ENCODE assay signal across 11 cellular contexts in the genomic region with DNA sequence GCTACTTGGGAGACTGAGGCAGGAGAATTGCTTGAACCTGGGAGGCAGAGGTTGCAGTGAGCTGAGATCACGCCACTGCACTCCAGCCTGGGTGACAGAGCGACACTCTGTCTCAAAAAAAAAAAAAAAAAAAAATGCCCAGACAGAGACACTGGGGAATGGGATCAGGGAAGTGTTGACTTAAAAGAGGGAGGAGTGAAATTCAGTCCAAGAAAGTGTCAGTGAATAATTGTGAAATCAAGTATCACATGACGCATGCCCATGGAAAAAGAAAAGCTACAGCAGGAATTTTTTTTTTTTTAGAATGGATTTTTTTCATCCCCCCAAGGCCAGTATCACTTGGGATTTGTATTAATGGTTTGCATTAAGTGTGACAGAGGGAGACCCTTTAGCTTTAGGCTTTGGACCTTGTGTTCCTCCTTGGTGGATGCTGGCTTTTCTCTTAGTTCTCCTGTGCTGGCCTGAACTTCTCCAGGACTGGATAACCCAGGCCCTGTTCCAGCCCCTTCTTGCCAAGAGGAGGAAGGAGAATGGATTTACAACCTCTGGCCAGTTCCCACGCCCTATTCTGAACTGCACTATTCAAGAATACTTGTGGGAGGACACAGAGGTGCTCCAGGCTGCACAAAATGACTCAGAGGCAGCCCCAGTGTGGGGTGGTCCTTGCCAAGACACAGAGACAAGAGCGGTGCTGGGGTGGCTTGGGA. TPM values are rescaled to one million over a fixed set of nuclear protein-coding genes. Genes with fewer than 3 reads are reported as not detected.
DNase-seq lines count a peak whose midpoint lies in the region; ATAC-seq, FAIRE-seq and TF ChIP-seq lines count a peak whose summit lies in the region.
"Had no signal": no experiment of that assay in that cellular context is flagged by ENCODE, and none has a peak within 500 bp of the region (broad histone marks: within the 10 kb centered on the region; RNA-seq: fewer than 3 reads in every experiment).

No MANE protein-coding gene starts in this region.

- no peak overlapping the region for H3K4me3 ChIP-seq in liver (ENCODE audit: low read depth in 1 of 3, low read length in 3 of 3)
- peak overlapping the region in 1 of 5 donors; percentile 34 for H3K4me3 ChIP-seq in subcutaneous abdominal adipose tissue (ENCODE audit: low read depth in 1 of 5, low read length in 5 of 5)

- peak in 1 of 2 donors; percentile 16 for TF ChIP-seq RAD21 in liver (IDR thresholded peaks at IDR 0.05)

- no peak for ATAC-seq in GM19395 (IDR thresholded peaks at IDR 0.05; ENCODE audit: unreplicated experiment)

- no peak for FAIRE-seq in HTR-8/SVneo (lab: Jason Lieb, UNC)
- FAIRE-seq: endometrium had no signal

- no peaks in the 10 kb centered on the region for H3K36me3 ChIP-seq in liver (ENCODE audit: control insufficient read depth in 4 of 4, insufficient read depth in 3 of 4, low read depth in 1 of 4, low read length in 3 of 4)
- H3K36me3 ChIP-seq in subcutaneous abdominal adipose tissue (ENCODE audit: control insufficient read depth in 5 of 5, insufficient read depth in 5 of 5, low read length in 5 of 5): peaks cover 0 to 2% (median 0%) of the 10 kb centered on the region in 5 donors

- peaks cover 1 to 15% (median 9%) of the 10 kb centered on the region in 4 donors for H3K4me1 ChIP-seq in liver (ENCODE audit: control insufficient read depth in 4 of 4, insufficient read depth in 4 of 4, low read length in 3 of 4)
- H3K4me1 ChIP-seq in subcutaneous abdominal adipose tissue (ENCODE audit: control insufficient read depth in 5 of 5, insufficient read depth in 5 of 5, low read length in 5 of 5): peaks cover 11 to 19% (median 14%) of the 10 kb centered on the region in 5 donors

- H3K9me3 ChIP-seq in liver (ENCODE audit: control insufficient read depth in 4 of 4, low read length in 3 of 4) (no peaks in the 10 kb centered on the region), subcutaneous abdominal adipose tissue (ENCODE audit: control insufficient read depth in 5 of 5, low read length in 5 of 5) (no peaks in the 10 kb centered on the region)

- TF ChIP-seq CTCF in liver (IDR thresholded peaks at IDR 0.05; ENCODE audit: low read depth, low read length, missing input control): no peak

- DNase-seq in HTR-8/SVneo (ENCODE audit: insufficient read length, low spot score) (peak; percentile 38), dermis blood vessel endothelial cell (peak; percentile 16), middle frontal gyrus (ENCODE audit: extremely low spot score, low spot score) (no peak), DMS153 (lab: John Stamatoyannopoulos, UW) (no peak), NOMO-1 treated with DMSO at 0.1 percent for 48 hours (lab: John Stamatoyannopoulos, UW; ENCODE audit: unreplicated experiment) (no peak)
- DNase-seq: activated CD4-positive, alpha-beta T cell treated with anti-CD3 and anti-CD28 coated beads, Interleukin-2, amount 50 U/mL, for 48 hours; NCI-H2227 treated with DMSO at 0.1 percent for 48 hours had no signal

- H3K9ac ChIP-seq in liver (ENCODE audit: low read depth in 1 of 2, low read length in 2 of 2) (peak overlapping the region in 1 of 2 donors; percentile 51), subcutaneous abdominal adipose tissue (ENCODE audit: low read length in 5 of 5) (peak overlapping the region in 1 of 5 donors; percentile 100)

- H3K27me3 ChIP-seq in liver (ENCODE audit: control insufficient read depth in 4 of 4, insufficient read depth in 4 of 4, low read length in 3 of 4): no peaks in the 10 kb centered on the region
- H3K27me3 ChIP-seq in subcutaneous abdominal adipose tissue (ENCODE audit: control insufficient read depth in 5 of 5, insufficient read depth in 4 of 5, low read length in 5 of 5): peaks cover 0 to 4% (median 0%) of the 10 kb centered on the region in 5 donors

- WGBS in liver: 34% methylated on average over 5 of the region's 5 CpGs

- H3K27ac ChIP-seq in liver (ENCODE audit: low read depth in 1 of 2, low read length in 2 of 2) (peak overlapping the region; percentile 65 to 91), subcutaneous abdominal adipose tissue (ENCODE audit: low read depth, low read length) (peak overlapping the region; percentile 78)

TF ChIP-seq in liver, 16 proteins besides CTCF, POLR2A, EP300 and RAD21:
- TF ChIP-seq, protein P1, sequence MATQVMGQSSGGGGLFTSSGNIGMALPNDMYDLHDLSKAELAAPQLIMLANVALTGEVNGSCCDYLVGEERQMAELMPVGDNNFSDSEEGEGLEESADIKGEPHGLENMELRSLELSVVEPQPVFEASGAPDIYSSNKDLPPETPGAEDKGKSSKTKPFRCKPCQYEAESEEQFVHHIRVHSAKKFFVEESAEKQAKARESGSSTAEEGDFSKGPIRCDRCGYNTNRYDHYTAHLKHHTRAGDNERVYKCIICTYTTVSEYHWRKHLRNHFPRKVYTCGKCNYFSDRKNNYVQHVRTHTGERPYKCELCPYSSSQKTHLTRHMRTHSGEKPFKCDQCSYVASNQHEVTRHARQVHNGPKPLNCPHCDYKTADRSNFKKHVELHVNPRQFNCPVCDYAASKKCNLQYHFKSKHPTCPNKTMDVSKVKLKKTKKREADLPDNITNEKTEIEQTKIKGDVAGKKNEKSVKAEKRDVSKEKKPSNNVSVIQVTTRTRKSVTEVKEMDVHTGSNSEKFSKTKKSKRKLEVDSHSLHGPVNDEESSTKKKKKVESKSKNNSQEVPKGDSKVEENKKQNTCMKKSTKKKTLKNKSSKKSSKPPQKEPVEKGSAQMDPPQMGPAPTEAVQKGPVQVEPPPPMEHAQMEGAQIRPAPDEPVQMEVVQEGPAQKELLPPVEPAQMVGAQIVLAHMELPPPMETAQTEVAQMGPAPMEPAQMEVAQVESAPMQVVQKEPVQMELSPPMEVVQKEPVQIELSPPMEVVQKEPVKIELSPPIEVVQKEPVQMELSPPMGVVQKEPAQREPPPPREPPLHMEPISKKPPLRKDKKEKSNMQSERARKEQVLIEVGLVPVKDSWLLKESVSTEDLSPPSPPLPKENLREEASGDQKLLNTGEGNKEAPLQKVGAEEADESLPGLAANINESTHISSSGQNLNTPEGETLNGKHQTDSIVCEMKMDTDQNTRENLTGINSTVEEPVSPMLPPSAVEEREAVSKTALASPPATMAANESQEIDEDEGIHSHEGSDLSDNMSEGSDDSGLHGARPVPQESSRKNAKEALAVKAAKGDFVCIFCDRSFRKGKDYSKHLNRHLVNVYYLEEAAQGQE (IDR thresholded peaks at IDR 0.05): peak; percentile 43
- TF ChIP-seq RXRA (IDR thresholded peaks at IDR 0.05) (peak in 1 of 2 donors; percentile 47), NR2F2 (IDR thresholded peaks at IDR 0.05) (peak; percentile 81), SP1 (IDR thresholded peaks at IDR 0.05) (peak; percentile 33), HNF4G (IDR thresholded peaks at IDR 0.05) (no peak), GABPA (IDR thresholded peaks at IDR 0.05 in 1 of 2, conservative IDR thresholded peaks at IDR 0.05 in 1 of 2) (no peak), FOXA1 (IDR thresholded peaks at IDR 0.05) (no peak), HNF4A (conservative IDR thresholded peaks at IDR 0.05) (peak; percentile 30 to 45), JUND (IDR thresholded peaks at IDR 0.05) (no peak), EGR1 (IDR thresholded peaks at IDR 0.05; ENCODE audit: low read depth in 2 of 2) (peak in 1 of 2 donors; percentile 36), YY1 (IDR thresholded peaks at IDR 0.05) (peak; percentile 51), TAF1 (conservative IDR thresholded peaks at IDR 0.05) (no peak), FOXA2 (IDR thresholded peaks at IDR 0.05) (peak; percentile 49)
- TF ChIP-seq, protein P2, sequence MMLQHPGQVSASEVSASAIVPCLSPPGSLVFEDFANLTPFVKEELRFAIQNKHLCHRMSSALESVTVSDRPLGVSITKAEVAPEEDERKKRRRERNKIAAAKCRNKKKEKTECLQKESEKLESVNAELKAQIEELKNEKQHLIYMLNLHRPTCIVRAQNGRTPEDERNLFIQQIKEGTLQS (IDR thresholded peaks at IDR 0.05): peak; percentile 20
- TF ChIP-seq, protein P3, sequence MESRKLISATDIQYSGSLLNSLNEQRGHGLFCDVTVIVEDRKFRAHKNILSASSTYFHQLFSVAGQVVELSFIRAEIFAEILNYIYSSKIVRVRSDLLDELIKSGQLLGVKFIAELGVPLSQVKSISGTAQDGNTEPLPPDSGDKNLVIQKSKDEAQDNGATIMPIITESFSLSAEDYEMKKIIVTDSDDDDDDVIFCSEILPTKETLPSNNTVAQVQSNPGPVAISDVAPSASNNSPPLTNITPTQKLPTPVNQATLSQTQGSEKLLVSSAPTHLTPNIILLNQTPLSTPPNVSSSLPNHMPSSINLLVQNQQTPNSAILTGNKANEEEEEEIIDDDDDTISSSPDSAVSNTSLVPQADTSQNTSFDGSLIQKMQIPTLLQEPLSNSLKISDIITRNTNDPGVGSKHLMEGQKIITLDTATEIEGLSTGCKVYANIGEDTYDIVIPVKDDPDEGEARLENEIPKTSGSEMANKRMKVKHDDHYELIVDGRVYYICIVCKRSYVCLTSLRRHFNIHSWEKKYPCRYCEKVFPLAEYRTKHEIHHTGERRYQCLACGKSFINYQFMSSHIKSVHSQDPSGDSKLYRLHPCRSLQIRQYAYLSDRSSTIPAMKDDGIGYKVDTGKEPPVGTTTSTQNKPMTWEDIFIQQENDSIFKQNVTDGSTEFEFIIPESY (IDR thresholded peaks at IDR 0.05): peak; percentile 22

RNA-seq across cellular contexts. Expression of a gene that starts 36.7 kb away (rescaled TPM):
- total RNA-seq in dermis blood vessel endothelial cell: 1.4 and 2.2 TPM in 2 replicates
- 1 to 10 TPM in 1 of 2 donors, under 1 TPM in 1; 0.19 to 1.0 TPM for total RNA-seq in liver
- under 1 TPM; 0.39 to 0.57 TPM for polyA plus RNA-seq in liver

RNA-seq across cellular contexts. Expression of a gene that starts 50.0 kb away (rescaled TPM):
- total RNA-seq in dermis blood vessel endothelial cell (68.1 and 92.9 TPM in 2 replicates), liver (10 to 100 TPM; 22.8 to 26.6 TPM)
- 10 to 100 TPM; 24.3 to 25.4 TPM for polyA plus RNA-seq in liver

Comparison
In these comparisons a context has a peak if more than half of its experiments do, and no peak if none do; other contexts are left out.
1. DNase-seq: peak in HTR-8/SVneo (single experiment) and dermis blood vessel endothelial cell (single experiment); none in middle frontal gyrus (single experiment), DMS153 (single experiment) and NOMO-1 treated with DMSO at 0.1 percent for 48 hours (single experiment).